ENCODE assay signal across 18 cellular contexts in the genomic region with DNA sequence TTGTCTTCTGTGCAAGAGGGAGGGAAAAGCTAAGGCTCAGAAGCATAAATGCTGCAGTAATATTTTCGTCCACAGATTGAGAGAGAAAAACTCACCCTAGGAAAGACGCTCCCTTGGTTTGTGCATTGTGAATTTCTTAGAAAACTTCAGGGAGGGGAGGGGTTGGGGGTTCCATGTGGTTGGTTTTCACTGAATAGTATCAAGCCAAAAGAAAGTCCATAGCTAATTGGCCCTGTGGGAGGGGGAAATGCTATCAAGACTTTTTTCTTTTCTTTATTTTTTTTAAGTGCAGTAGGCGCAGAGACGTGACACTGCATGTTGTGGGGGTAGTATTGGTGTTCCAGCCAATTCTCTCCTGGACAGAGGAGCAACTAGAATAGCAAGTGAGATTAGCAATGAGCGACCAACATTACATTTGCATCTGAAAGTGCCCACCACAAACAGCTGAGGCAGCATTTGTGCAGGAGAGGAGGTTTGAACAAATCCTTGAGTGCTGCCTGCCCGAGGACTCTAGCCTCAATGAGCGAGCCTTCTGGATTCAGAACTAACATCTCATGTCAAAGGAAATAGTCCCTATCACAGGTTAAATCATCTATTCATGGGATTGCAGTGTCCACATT.
DNase-seq lines count a peak whose midpoint lies in the region; ATAC-seq and TF ChIP-seq lines count a peak whose summit lies in the region.
"Had no signal": no experiment of that assay in that cellular context is flagged by ENCODE, and none has a peak within 500 bp of the region (broad histone marks: within the 10 kb centered on the region; RNA-seq: fewer than 3 reads in every experiment).

No MANE protein-coding gene starts in this region.

- no peak for DNase-seq in left ventricle myocardium inferior
- DNase-seq in right atrium auricular region (ENCODE audit: low spot score): no peak
- no peak for DNase-seq in coronary artery (ENCODE audit: low spot score)
- DNase-seq in mesothelial cell of epicardium (ENCODE audit: low spot score in 2 of 2, unreplicated experiment in 2 of 2): no peak
- DNase-seq in type B pancreatic cell (ENCODE audit: extremely low spot score, unreplicated experiment): no peak
- no peak for DNase-seq in activated CD4-positive, alpha-beta T cell treated with anti-CD3 and anti-CD28 coated beads for 36 hours
- DNase-seq in activated CD4-positive, CD25-positive, alpha-beta regulatory T cell (lab: John Stamatoyannopoulos, UW): no peak
- DNase-seq: 8988T; activated CD4-positive, alpha-beta T cell treated with anti-CD3 and anti-CD28 coated beads, Interleukin-2, amount 50 U/mL, for 1 hour; activated naive CD8-positive, alpha-beta T cell treated with anti-CD3 and anti-CD28 coated beads, Interleukin-2, amount 50 U/mL, for 24 hours; heart left ventricle; naive thymus-derived CD8-positive, alpha-beta T cell; NCI-H2171 treated with DMSO at 0.1 percent for 48 hours; SHP77; stimulated activated CD4-positive, alpha-beta T cell treated with anti-CD3 and anti-CD28 coated beads, Interleukin-4, amount 100 ng/mL, for 4 hours; T-helper 1 cell had no signal

- H3K36me3 ChIP-seq in left ventricle myocardium inferior (no peaks in the 10 kb centered on the region), right atrium auricular region (no peaks in the 10 kb centered on the region)
- H3K36me3 ChIP-seq: heart left ventricle, prostate gland had no signal

- H3K9me3 Mint-ChIP-seq in mesothelial cell of epicardium (no peaks in the 10 kb centered on the region), type B pancreatic cell (no peaks in the 10 kb centered on the region)
- H3K9me3 Mint-ChIP-seq in activated CD4-positive, alpha-beta T cell treated with anti-CD3 and anti-CD28 coated beads for 36 hours (ENCODE audit: low read depth): no peaks in the 10 kb centered on the region
- H3K9me3 Mint-ChIP-seq: activated naive CD8-positive, alpha-beta T cell treated with anti-CD3 and anti-CD28 coated beads, Interleukin-2, amount 50 U/mL, for 24 hours had no signal

- intact Hi-C loops in left ventricle myocardium inferior (cut with micrococcal nuclease): no loop called here
- intact Hi-C loops in activated CD4-positive, alpha-beta T cell treated with anti-CD3 and anti-CD28 coated beads for 36 hours (cut with DNase I, micrococcal nuclease): no loop called here

- H3K4me3 Mint-ChIP-seq in mesothelial cell of epicardium: no peak overlapping the region
- no peak overlapping the region for H3K4me3 Mint-ChIP-seq in type B pancreatic cell
- H3K4me3 Mint-ChIP-seq in activated CD4-positive, alpha-beta T cell treated with anti-CD3 and anti-CD28 coated beads for 36 hours: no peak overlapping the region
- H3K4me3 Mint-ChIP-seq: activated naive CD8-positive, alpha-beta T cell treated with anti-CD3 and anti-CD28 coated beads, Interleukin-2, amount 50 U/mL, for 24 hours; naive thymus-derived CD8-positive, alpha-beta T cell had no signal

- no peak for ATAC-seq in activated CD4-positive, alpha-beta T cell treated with anti-CD3 and anti-CD28 coated beads for 36 hours
- no peak for ATAC-seq in GM18868 (IDR thresholded peaks at IDR 0.05; ENCODE audit: unreplicated experiment)
- ATAC-seq: activated naive CD8-positive, alpha-beta T cell treated with anti-CD3 and anti-CD28 coated beads, Interleukin-2, amount 50 U/mL, for 24 hours; heart left ventricle; naive thymus-derived CD8-positive, alpha-beta T cell had no signal

- H3K4me3 ChIP-seq in left ventricle myocardium inferior (no peak overlapping the region), right atrium auricular region (no peak overlapping the region), coronary artery (peak overlapping the region; percentile 29)
- H3K4me3 ChIP-seq: heart left ventricle, prostate gland had no signal

- no peaks in the 10 kb centered on the region for H3K36me3 Mint-ChIP-seq in mesothelial cell of epicardium
- no peaks in the 10 kb centered on the region for H3K36me3 Mint-ChIP-seq in type B pancreatic cell
- H3K36me3 Mint-ChIP-seq in activated CD4-positive, alpha-beta T cell treated with anti-CD3 and anti-CD28 coated beads for 36 hours (ENCODE audit: low read depth): no peaks in the 10 kb centered on the region

- H3K27ac ChIP-seq in left ventricle myocardium inferior (replicated peaks) (peak overlapping the region; percentile 50), right atrium auricular region (no peak overlapping the region), coronary artery (no peak overlapping the region)
- H3K27ac ChIP-seq: prostate gland had no signal

- H3K27ac Mint-ChIP-seq in mesothelial cell of epicardium (peak overlapping the region; percentile 68), type B pancreatic cell (peak overlapping the region; percentile 19)
- no peak overlapping the region for H3K27ac Mint-ChIP-seq in activated CD4-positive, alpha-beta T cell treated with anti-CD3 and anti-CD28 coated beads for 36 hours
- H3K27ac Mint-ChIP-seq: activated naive CD8-positive, alpha-beta T cell treated with anti-CD3 and anti-CD28 coated beads, Interleukin-2, amount 50 U/mL, for 24 hours; naive thymus-derived CD8-positive, alpha-beta T cell had no signal

- H3K9me3 ChIP-seq in left ventricle myocardium inferior (replicated peaks) (no peaks in the 10 kb centered on the region), right atrium auricular region (no peaks in the 10 kb centered on the region)
- H3K9me3 ChIP-seq: heart left ventricle, prostate gland had no signal

- CTCF ChIA-PET in activated CD4-positive, alpha-beta T cell treated with anti-CD3 and anti-CD28 coated beads for 36 hours (lab: Charles Lee): interaction anchor here (0.8 kb wide), 1 partner anchor 125 kb away, joined by 3 read pairs; no protein-coding TSS in a partner anchor

- H3K4me1 ChIP-seq in left ventricle myocardium inferior (peaks cover 9% of the 10 kb centered on the region), right atrium auricular region (no peaks in the 10 kb centered on the region)
- H3K4me1 ChIP-seq: prostate gland had no signal

- peaks cover 2% of the 10 kb centered on the region for H3K27me3 ChIP-seq in left ventricle myocardium inferior (ENCODE audit: low read depth)
- no peaks in the 10 kb centered on the region for H3K27me3 ChIP-seq in right atrium auricular region
- H3K27me3 ChIP-seq: heart left ventricle had no signal

- POLR2A ChIA-PET in activated CD4-positive, alpha-beta T cell treated with anti-CD3 and anti-CD28 coated beads for 36 hours (lab: Charles Lee): no interaction called here

- H3K27me3 Mint-ChIP-seq in mesothelial cell of epicardium (ENCODE audit: low read depth) (no peaks in the 10 kb centered on the region), type B pancreatic cell (no peaks in the 10 kb centered on the region)
- H3K27me3 Mint-ChIP-seq in activated CD4-positive, alpha-beta T cell treated with anti-CD3 and anti-CD28 coated beads for 36 hours: peaks cover 12% of the 10 kb centered on the region

- no peak for TF ChIP-seq CTCF in left ventricle myocardium inferior (IDR thresholded peaks at IDR 0.05; ENCODE audit: borderline replicate concordance)
- TF ChIP-seq CTCF in right atrium auricular region (IDR thresholded peaks at IDR 0.05): no peak
- TF ChIP-seq CTCF in coronary artery (IDR thresholded peaks at IDR 0.05): no peak
- no peak for TF ChIP-seq CTCF in mesothelial cell of epicardium (IDR thresholded peaks at IDR 0.05; ENCODE audit: unreplicated experiment)
- no peak for TF ChIP-seq CTCF in type B pancreatic cell (conservative IDR thresholded peaks at IDR 0.05)

- peaks cover 22% of the 10 kb centered on the region for H3K4me1 Mint-ChIP-seq in mesothelial cell of epicardium
- peaks cover 15% of the 10 kb centered on the region for H3K4me1 Mint-ChIP-seq in type B pancreatic cell (ENCODE audit: unreplicated experiment)
- H3K4me1 Mint-ChIP-seq in activated CD4-positive, alpha-beta T cell treated with anti-CD3 and anti-CD28 coated beads for 36 hours: no peaks in the 10 kb centered on the region
- H3K4me1 Mint-ChIP-seq: activated naive CD8-positive, alpha-beta T cell treated with anti-CD3 and anti-CD28 coated beads, Interleukin-2, amount 50 U/mL, for 24 hours had no signal
